In genomic region chr9:112378441-112379176, GRCh38 we compare ENCODE assay signal across 1 cellular context.
A peak's percentile ranks its signal among the peaks of the same experiment; 100 is the strongest.
TF ChIP-seq lines count a peak whose summit lies in the region.

No MANE protein-coding gene starts in this region.

TF ChIP-seq in HepG2, 621 proteins besides CTCF, POLR2A, EP300 and RAD21:
- TF ChIP-seq, protein P1, sequence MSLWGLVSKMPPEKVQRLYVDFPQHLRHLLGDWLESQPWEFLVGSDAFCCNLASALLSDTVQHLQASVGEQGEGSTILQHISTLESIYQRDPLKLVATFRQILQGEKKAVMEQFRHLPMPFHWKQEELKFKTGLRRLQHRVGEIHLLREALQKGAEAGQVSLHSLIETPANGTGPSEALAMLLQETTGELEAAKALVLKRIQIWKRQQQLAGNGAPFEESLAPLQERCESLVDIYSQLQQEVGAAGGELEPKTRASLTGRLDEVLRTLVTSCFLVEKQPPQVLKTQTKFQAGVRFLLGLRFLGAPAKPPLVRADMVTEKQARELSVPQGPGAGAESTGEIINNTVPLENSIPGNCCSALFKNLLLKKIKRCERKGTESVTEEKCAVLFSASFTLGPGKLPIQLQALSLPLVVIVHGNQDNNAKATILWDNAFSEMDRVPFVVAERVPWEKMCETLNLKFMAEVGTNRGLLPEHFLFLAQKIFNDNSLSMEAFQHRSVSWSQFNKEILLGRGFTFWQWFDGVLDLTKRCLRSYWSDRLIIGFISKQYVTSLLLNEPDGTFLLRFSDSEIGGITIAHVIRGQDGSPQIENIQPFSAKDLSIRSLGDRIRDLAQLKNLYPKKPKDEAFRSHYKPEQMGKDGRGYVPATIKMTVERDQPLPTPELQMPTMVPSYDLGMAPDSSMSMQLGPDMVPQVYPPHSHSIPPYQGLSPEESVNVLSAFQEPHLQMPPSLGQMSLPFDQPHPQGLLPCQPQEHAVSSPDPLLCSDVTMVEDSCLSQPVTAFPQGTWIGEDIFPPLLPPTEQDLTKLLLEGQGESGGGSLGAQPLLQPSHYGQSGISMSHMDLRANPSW (CRISPR knock-in tag; IDR thresholded peaks at IDR 0.05; ENCODE audit: borderline replicate concordance), result no peak
- TF ChIP-seq CBFB (CRISPR knock-in tag; IDR thresholded peaks at IDR 0.05) (no peak), KLF6 (CRISPR knock-in tag; IDR thresholded peaks at IDR 0.05) (0 out of 2 replicates have a peak, but pooled peaks have one; percentile 7), KLF13 (CRISPR knock-in tag; IDR thresholded peaks at IDR 0.05) (no peak), RELA (CRISPR knock-in tag; IDR thresholded peaks at IDR 0.05) (no peak), ZNF792 (CRISPR knock-in tag; IDR thresholded peaks at IDR 0.05) (no peak), MAF1 (CRISPR knock-in tag; IDR thresholded peaks at IDR 0.05; ENCODE audit: borderline replicate concordance) (no peak), ZBTB44 (CRISPR knock-in tag; IDR thresholded peaks at IDR 0.05) (no peak), FUBP1 (CRISPR knock-in tag; IDR thresholded peaks at IDR 0.05; ENCODE audit: borderline replicate concordance) (no peak), SMAD9 (CRISPR knock-in tag; IDR thresholded peaks at IDR 0.05) (no peak), ETV5 (CRISPR knock-in tag; IDR thresholded peaks at IDR 0.05; ENCODE audit: borderline replicate concordance) (no peak), HNRNPL (IDR thresholded peaks at IDR 0.05; ENCODE audit: low read depth, low read length) (no peak), NCOA5 (CRISPR knock-in tag; IDR thresholded peaks at IDR 0.05) (no peak), NFAT5 (CRISPR knock-in tag; IDR thresholded peaks at IDR 0.05) (no peak), DNMT1 (CRISPR knock-in tag; IDR thresholded peaks at IDR 0.05) (no peak), RFXAP (CRISPR knock-in tag; IDR thresholded peaks at IDR 0.05; ENCODE audit: borderline replicate concordance) (no peak), ZNF83 (CRISPR knock-in tag; IDR thresholded peaks at IDR 0.05; ENCODE audit: borderline replicate concordance) (no peak), POGZ (CRISPR knock-in tag; IDR thresholded peaks at IDR 0.05) (0 out of 2 replicates have a peak, but pooled peaks have one; percentile 24), ZMYM3 (CRISPR knock-in tag; IDR thresholded peaks at IDR 0.05) (peak; percentile 76; the same call in 1 of the 2 replicates), ZNF337 (CRISPR knock-in tag; IDR thresholded peaks at IDR 0.05; ENCODE audit: borderline replicate concordance, low read depth) (no peak), HES4 (CRISPR knock-in tag; IDR thresholded peaks at IDR 0.05; ENCODE audit: borderline replicate concordance) (no peak), SRSF1 (optimal IDR thresholded peaks at IDR 0.05; ENCODE audit: low read depth, low read length) (no peak), ZNF660 (CRISPR knock-in tag; IDR thresholded peaks at IDR 0.05; ENCODE audit: borderline replicate concordance, low read depth) (no peak), ZNF292 (CRISPR knock-in tag; IDR thresholded peaks at IDR 0.05; ENCODE audit: borderline replicate concordance, low read depth) (peak; percentile 24; the same call in 1 of the 2 replicates), ERF (CRISPR knock-in tag; IDR thresholded peaks at IDR 0.05) (no peak), DR1 (CRISPR knock-in tag; IDR thresholded peaks at IDR 0.05) (no peak), FOXO1 (CRISPR knock-in tag; IDR thresholded peaks at IDR 0.05) (no peak), ZNF629 (CRISPR knock-in tag; conservative IDR thresholded peaks at IDR 0.05) (0 out of 2 replicates have a peak, but pooled peaks have one; percentile 1), ZNF747 (CRISPR knock-in tag; IDR thresholded peaks at IDR 0.05; ENCODE audit: borderline replicate concordance) (0 out of 2 replicates have a peak, but pooled peaks have one; percentile 2), SAFB2 (CRISPR knock-in tag; IDR thresholded peaks at IDR 0.05; ENCODE audit: borderline replicate concordance, low read depth) (no peak), STAG1 (CRISPR knock-in tag; IDR thresholded peaks at IDR 0.05) (no peak)
- TF ChIP-seq, protein P2, sequence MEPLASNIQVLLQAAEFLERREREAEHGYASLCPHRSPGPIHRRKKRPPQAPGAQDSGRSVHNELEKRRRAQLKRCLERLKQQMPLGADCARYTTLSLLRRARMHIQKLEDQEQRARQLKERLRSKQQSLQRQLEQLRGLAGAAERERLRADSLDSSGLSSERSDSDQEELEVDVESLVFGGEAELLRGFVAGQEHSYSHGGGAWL (CRISPR knock-in tag; IDR thresholded peaks at IDR 0.05), result 0 out of 2 replicates have a peak, but pooled peaks have one; percentile 20
- TF ChIP-seq, protein P3, sequence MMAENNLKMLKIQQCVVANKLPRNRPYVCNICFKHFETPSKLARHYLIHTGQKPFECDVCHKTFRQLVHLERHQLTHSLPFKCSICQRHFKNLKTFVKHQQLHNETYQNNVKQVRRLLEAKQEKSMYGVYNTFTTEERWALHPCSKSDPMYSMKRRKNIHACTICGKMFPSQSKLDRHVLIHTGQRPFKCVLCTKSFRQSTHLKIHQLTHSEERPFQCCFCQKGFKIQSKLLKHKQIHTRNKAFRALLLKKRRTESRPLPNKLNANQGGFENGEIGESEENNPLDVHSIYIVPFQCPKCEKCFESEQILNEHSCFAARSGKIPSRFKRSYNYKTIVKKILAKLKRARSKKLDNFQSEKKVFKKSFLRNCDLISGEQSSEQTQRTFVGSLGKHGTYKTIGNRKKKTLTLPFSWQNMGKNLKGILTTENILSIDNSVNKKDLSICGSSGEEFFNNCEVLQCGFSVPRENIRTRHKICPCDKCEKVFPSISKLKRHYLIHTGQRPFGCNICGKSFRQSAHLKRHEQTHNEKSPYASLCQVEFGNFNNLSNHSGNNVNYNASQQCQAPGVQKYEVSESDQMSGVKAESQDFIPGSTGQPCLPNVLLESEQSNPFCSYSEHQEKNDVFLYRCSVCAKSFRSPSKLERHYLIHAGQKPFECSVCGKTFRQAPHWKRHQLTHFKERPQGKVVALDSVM (CRISPR knock-in tag; IDR thresholded peaks at IDR 0.05), result peak; percentile 97
- TF ChIP-seq, protein P4, sequence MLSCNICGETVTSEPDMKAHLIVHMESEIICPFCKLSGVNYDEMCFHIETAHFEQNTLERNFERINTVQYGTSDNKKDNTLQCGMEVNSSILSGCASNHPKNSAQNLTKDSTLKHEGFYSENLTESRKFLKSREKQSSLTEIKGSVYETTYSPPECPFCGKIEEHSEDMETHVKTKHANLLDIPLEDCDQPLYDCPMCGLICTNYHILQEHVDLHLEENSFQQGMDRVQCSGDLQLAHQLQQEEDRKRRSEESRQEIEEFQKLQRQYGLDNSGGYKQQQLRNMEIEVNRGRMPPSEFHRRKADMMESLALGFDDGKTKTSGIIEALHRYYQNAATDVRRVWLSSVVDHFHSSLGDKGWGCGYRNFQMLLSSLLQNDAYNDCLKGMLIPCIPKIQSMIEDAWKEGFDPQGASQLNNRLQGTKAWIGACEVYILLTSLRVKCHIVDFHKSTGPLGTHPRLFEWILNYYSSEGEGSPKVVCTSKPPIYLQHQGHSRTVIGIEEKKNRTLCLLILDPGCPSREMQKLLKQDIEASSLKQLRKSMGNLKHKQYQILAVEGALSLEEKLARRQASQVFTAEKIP (CRISPR knock-in tag; IDR thresholded peaks at IDR 0.05; ENCODE audit: borderline replicate concordance), result no peak
- TF ChIP-seq, protein P5, sequence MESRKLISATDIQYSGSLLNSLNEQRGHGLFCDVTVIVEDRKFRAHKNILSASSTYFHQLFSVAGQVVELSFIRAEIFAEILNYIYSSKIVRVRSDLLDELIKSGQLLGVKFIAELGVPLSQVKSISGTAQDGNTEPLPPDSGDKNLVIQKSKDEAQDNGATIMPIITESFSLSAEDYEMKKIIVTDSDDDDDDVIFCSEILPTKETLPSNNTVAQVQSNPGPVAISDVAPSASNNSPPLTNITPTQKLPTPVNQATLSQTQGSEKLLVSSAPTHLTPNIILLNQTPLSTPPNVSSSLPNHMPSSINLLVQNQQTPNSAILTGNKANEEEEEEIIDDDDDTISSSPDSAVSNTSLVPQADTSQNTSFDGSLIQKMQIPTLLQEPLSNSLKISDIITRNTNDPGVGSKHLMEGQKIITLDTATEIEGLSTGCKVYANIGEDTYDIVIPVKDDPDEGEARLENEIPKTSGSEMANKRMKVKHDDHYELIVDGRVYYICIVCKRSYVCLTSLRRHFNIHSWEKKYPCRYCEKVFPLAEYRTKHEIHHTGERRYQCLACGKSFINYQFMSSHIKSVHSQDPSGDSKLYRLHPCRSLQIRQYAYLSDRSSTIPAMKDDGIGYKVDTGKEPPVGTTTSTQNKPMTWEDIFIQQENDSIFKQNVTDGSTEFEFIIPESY (CRISPR knock-in tag; IDR thresholded peaks at IDR 0.05), result no peak
